In the genomic region with DNA sequence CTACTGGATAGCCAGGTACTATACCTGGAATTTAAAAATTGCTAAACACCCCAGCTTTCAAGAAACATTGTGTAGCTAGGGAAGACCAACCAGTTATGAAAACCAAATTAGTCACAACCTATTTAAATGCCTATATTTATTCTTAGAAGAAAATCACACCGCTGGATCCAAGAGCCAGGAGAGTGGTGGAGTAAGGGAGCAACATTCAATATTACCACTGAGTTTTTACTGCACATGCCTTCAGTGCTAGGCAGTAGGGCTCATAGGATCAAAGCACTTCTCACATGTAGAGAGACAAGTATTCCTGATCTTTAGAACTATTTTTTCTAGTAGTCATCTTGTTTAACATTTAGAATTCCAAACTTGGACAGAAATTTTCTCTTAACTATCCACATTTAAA, we compare ENCODE assay signal across 19 cellular contexts.
"Had no signal": no experiment of that assay in that cellular context is flagged by ENCODE, and none has a peak within 500 bp of the region (broad histone marks: within the 10 kb centered on the region; RNA-seq: fewer than 3 reads in every experiment).

No MANE protein-coding gene starts in this region.

- H3K9me3 ChIP-seq: right lobe of liver, vagina had no signal

- H3K9me3 Mint-ChIP-seq: activated B cell treated with CpG ODN at 0.5 μM for 24 hours; activated CD4-positive, alpha-beta T cell treated with anti-CD3 and anti-CD28 coated beads, Interleukin-2, amount 10 ng/mL, durations not matched to agents 7 days and 5 days; activated naive CD8-positive, alpha-beta T cell treated with anti-CD3 and anti-CD28 coated beads, Interleukin-2, amount 10 ng/mL, durations not matched to agents 7 days and 5 days; activated T-cell treated with anti-CD3 and anti-CD28 coated beads, Interleukin-2, amount 50 U/mL, for 72 hours; stimulated activated naive CD8-positive, alpha-beta T cell treated with anti-CD3 and anti-CD28 coated beads, Interleukin-15, amount 100 ng/mL, for 72 hours had no signal

- ATAC-seq: activated T-cell treated with anti-CD3 and anti-CD28 coated beads, Interleukin-2, amount 50 U/mL, for 72 hours; left colon; stimulated activated naive CD8-positive, alpha-beta T cell treated with anti-CD3 and anti-CD28 coated beads, Interleukin-15, amount 100 ng/mL, for 72 hours had no signal

- H3K27ac ChIP-seq: cardiac muscle cell, hepatocyte, right lobe of liver, vagina had no signal

- H3K27ac Mint-ChIP-seq: activated B cell treated with CpG ODN at 0.5 μM for 24 hours; activated CD4-positive, alpha-beta T cell treated with anti-CD3 and anti-CD28 coated beads, Interleukin-2, amount 10 ng/mL, durations not matched to agents 7 days and 5 days; activated naive CD8-positive, alpha-beta T cell treated with anti-CD3 and anti-CD28 coated beads, Interleukin-2, amount 10 ng/mL, durations not matched to agents 7 days and 5 days; activated T-cell treated with anti-CD3 and anti-CD28 coated beads, Interleukin-2, amount 50 U/mL, for 72 hours; stimulated activated naive CD8-positive, alpha-beta T cell treated with anti-CD3 and anti-CD28 coated beads, Interleukin-15, amount 100 ng/mL, for 72 hours had no signal

- H3K4me3 Mint-ChIP-seq: activated B cell treated with CpG ODN at 0.5 μM for 24 hours; activated CD4-positive, alpha-beta T cell treated with anti-CD3 and anti-CD28 coated beads, Interleukin-2, amount 10 ng/mL, durations not matched to agents 7 days and 5 days; activated naive CD8-positive, alpha-beta T cell treated with anti-CD3 and anti-CD28 coated beads, Interleukin-2, amount 10 ng/mL, durations not matched to agents 7 days and 5 days; activated T-cell treated with anti-CD3 and anti-CD28 coated beads, Interleukin-2, amount 50 U/mL, for 72 hours; stimulated activated naive CD8-positive, alpha-beta T cell treated with anti-CD3 and anti-CD28 coated beads, Interleukin-15, amount 100 ng/mL, for 72 hours had no signal

- H3K27me3 Mint-ChIP-seq: activated B cell treated with CpG ODN at 0.5 μM for 24 hours; activated CD4-positive, alpha-beta T cell treated with anti-CD3 and anti-CD28 coated beads, Interleukin-2, amount 10 ng/mL, durations not matched to agents 7 days and 5 days; activated naive CD8-positive, alpha-beta T cell treated with anti-CD3 and anti-CD28 coated beads, Interleukin-2, amount 10 ng/mL, durations not matched to agents 7 days and 5 days; stimulated activated naive CD8-positive, alpha-beta T cell treated with anti-CD3 and anti-CD28 coated beads, Interleukin-15, amount 100 ng/mL, for 72 hours had no signal

- H3K27me3 ChIP-seq: cardiac muscle cell, hepatocyte, right lobe of liver, vagina had no signal

- DNase-seq: activated B cell treated with CpG ODN at 0.5 μM for 24 hours; activated CD4-positive, alpha-beta T cell treated with anti-CD3 and anti-CD28 coated beads, Interleukin-2, amount 10 ng/mL, durations not matched to agents 7 days and 5 days; activated CD8-positive, alpha-beta memory T cell treated with anti-CD3 and anti-CD28 coated beads for 24 hours; activated CD8-positive, alpha-beta memory T cell treated with anti-CD3 and anti-CD28 coated beads, Interleukin-2, amount 50 U/mL, for 48 hours; activated gamma-delta T cell; activated naive CD8-positive, alpha-beta T cell treated with anti-CD3 and anti-CD28 coated beads, Interleukin-2, amount 10 ng/mL, durations not matched to agents 7 days and 5 days; activated T-cell treated with anti-CD3 and anti-CD28 coated beads, Interleukin-2, amount 50 U/mL, for 72 hours; amygdala; dermis blood vessel endothelial cell; effector memory CD4-positive, alpha-beta T cell; left colon; right lobe of liver; small intestine; stimulated activated CD4-positive, alpha-beta T cell treated with anti-CD3 and anti-CD28 coated beads, Interleukin-4, amount 100 ng/mL, for 1 hour; stimulated activated naive CD8-positive, alpha-beta T cell treated with anti-CD3 and anti-CD28 coated beads, Interleukin-15, amount 100 ng/mL, for 72 hours; trophoblast cell had no signal
